8 cellular contexts compared by ENCODE assay signal in the genomic region with DNA sequence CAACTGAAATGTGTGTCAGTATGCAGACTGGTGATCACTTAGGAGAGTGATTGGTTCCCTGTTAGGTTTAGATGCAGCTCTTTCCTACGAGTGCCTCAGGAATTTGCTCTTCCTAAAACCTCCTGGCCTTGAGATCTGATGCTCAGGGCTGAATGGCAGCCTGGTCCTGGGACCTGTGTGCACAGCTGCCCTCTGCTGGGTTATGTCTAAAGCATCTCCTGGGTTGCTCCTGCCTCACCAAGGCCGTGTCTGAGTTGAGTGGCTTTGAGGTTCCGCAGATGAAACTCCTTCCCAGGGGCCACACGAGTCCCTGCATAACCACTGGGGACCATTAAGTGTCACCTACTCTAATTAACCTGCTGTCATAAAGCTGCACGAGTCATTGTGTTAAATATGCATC. TPM values are rescaled to one million over a fixed set of nuclear protein-coding genes. Genes with fewer than 3 reads are reported as not detected.
A peak's percentile ranks its signal among the peaks of the same experiment; 100 is the strongest.
DNase-seq lines count a peak whose midpoint lies in the region; ATAC-seq and TF ChIP-seq lines count a peak whose summit lies in the region.

No MANE protein-coding gene starts in this region.

- POLR2A ChIA-PET in RWPE1 (lab: Yijun Ruan, JAX; ENCODE audit: low non-redundant PET), result no interaction called here

- TF ChIP-seq CTCF in cardiac muscle cell (IDR thresholded peaks at IDR 0.05; ENCODE audit: low read depth, low read length) (peak; percentile 26), RWPE1 (conservative IDR thresholded peaks at IDR 0.05; ENCODE audit: low read depth) (0 out of 2 replicates have a peak, but pooled peaks have one; percentile 12), left ventricle myocardium inferior (IDR thresholded peaks at IDR 0.05; ENCODE audit: borderline replicate concordance) (peak; percentile 44), transverse colon (IDR thresholded peaks at IDR 0.05) (peak in 4 of 5 experiments; percentile 35 to 61 (median 40))

- H3K4me1 ChIP-seq in cardiac muscle cell (ENCODE audit: low read depth) (no peaks in the 10 kb centered on the region), left ventricle myocardium inferior (no peaks in the 10 kb centered on the region), transverse colon (peaks cover 0 to 27% (median 9%) of the 10 kb centered on the region in 4 donors)

- no peak for TF ChIP-seq EP300 in transverse colon (IDR thresholded peaks at IDR 0.05; ENCODE audit: low read depth)

- H3K36me3 ChIP-seq in cardiac muscle cell, result peaks cover 10% of the 10 kb centered on the region
- peaks cover 16% of the 10 kb centered on the region for H3K36me3 ChIP-seq in left ventricle myocardium inferior
- peaks cover 0 to 6% (median 0%) of the 10 kb centered on the region in 4 donors for H3K36me3 ChIP-seq in transverse colon
- H3K36me3 ChIP-seq in MG63, result peaks cover 2% of the 10 kb centered on the region; the same call in 1 of the 2 replicates

- ATAC-seq in Right ventricle myocardium superior (ENCODE audit: poor library complexity) (no peak), GM19463 (IDR thresholded peaks at IDR 0.05; ENCODE audit: unreplicated experiment) (no peak)

- CTCF ChIA-PET in RWPE1 (lab: Yijun Ruan, JAX), result interaction anchor here (0.6 to 2.7 kb wide), 4 partner anchors 12 to 358 kb away, joined by 3 to 14 read pairs (median 5); no protein-coding TSS in a partner anchor

- H3K27ac ChIP-seq in cardiac muscle cell (no peak overlapping the region), RWPE1 (no peak overlapping the region), left ventricle myocardium inferior (replicated peaks) (no peak overlapping the region), transverse colon (no peak overlapping the region)

- intact Hi-C loops in Right ventricle myocardium superior (cut with DNase I) (no loop called here), left ventricle myocardium inferior (cut with micrococcal nuclease) (no loop called here), transverse colon (cut with DNase I; ENCODE audit: low total_unique reads) (no loop called here)

- in situ Hi-C loops in transverse colon (cut with MboI; ENCODE audit: low pct_ligation_motif_present in 1 of 4, low pct_unique_long_range_greater_than_20kb in 1 of 4, low sequenced_read_pairs in 3 of 4), result loop anchor here in 2 of 4 donors (10.0 to 25.0 kb wide), 2 partner anchors 61 to 974 kb away; a partner anchor contains a TSS

- peak; percentile 27 to 34 for DNase-seq in cardiac muscle cell (ENCODE audit: low read depth in 1 of 2, low spot score in 1 of 2)
- no peak for DNase-seq in Right ventricle myocardium superior
- DNase-seq in RWPE1 (ENCODE audit: low spot score), result peak; percentile 60
- no peak for DNase-seq in left ventricle myocardium inferior
- peak; percentile 56 for DNase-seq in transverse colon
- no peak for DNase-seq in MG63
- DNase-seq in ureter (ENCODE audit: low spot score), result no peak

- H3K27me3 ChIP-seq in cardiac muscle cell (no peaks in the 10 kb centered on the region), left ventricle myocardium inferior (ENCODE audit: low read depth) (no peaks in the 10 kb centered on the region), transverse colon (no peaks in the 10 kb centered on the region), MG63 (no peaks in the 10 kb centered on the region)

- H3K9me3 ChIP-seq in cardiac muscle cell (ENCODE audit: low read depth) (no peaks in the 10 kb centered on the region), left ventricle myocardium inferior (replicated peaks) (no peaks in the 10 kb centered on the region), transverse colon (no peaks in the 10 kb centered on the region), MG63 (no peaks in the 10 kb centered on the region)

- 72% methylated on average over 5 of the region's 5 CpGs; no CpG with 5 or more reads in 1 of the 2 donors for WGBS in transverse colon (ENCODE audit: low coverage in 1 of 2), 2 donors

- H3K4me3 ChIP-seq in cardiac muscle cell, result no peak overlapping the region
- H3K4me3 ChIP-seq in left ventricle myocardium inferior, result no peak overlapping the region
- H3K4me3 ChIP-seq in transverse colon, result no peak overlapping the region
- no peak overlapping the region for H3K4me3 ChIP-seq in MG63

- no peak for TF ChIP-seq POLR2A in transverse colon (IDR thresholded peaks at IDR 0.05)

RNA-seq across cellular contexts. Expression of a gene that starts 59.5 kb away (rescaled TPM):
- total RNA-seq in cardiac muscle cell (23.4 and 29.9 TPM in 2 replicates), Right ventricle myocardium superior (11.5 TPM), left ventricle myocardium inferior (11.2 TPM), transverse colon (10 to 100 TPM; 15.7 to 27.3 (median 22.7) TPM), ureter (37.5 TPM)
- 18.9 and 19.0 TPM in 2 replicates for polyA plus RNA-seq in cardiac muscle cell
- total RNA-seq in MG63 (2014; rRNA removed; shearing (Covaris generic); ENCODE audit: low replicate concordance), result 1.6 and 3.2 TPM in 2 replicates

Comparison
In these comparisons a context has a peak if more than half of its experiments do, and no peak if none do; other contexts are left out.
1. DNase-seq: peak in cardiac muscle cell (2 of 2), RWPE1 (single experiment) and transverse colon (single experiment); none in Right ventricle myocardium superior (single experiment), left ventricle myocardium inferior (single experiment), MG63 (single experiment) and ureter (single experiment).
2. Peak in every context shown above with its lines, with median percentiles within 50 percentile points of each other: CTCF ChIP-seq.